ENCODE assay signal across 1 cellular context in the genomic region with DNA sequence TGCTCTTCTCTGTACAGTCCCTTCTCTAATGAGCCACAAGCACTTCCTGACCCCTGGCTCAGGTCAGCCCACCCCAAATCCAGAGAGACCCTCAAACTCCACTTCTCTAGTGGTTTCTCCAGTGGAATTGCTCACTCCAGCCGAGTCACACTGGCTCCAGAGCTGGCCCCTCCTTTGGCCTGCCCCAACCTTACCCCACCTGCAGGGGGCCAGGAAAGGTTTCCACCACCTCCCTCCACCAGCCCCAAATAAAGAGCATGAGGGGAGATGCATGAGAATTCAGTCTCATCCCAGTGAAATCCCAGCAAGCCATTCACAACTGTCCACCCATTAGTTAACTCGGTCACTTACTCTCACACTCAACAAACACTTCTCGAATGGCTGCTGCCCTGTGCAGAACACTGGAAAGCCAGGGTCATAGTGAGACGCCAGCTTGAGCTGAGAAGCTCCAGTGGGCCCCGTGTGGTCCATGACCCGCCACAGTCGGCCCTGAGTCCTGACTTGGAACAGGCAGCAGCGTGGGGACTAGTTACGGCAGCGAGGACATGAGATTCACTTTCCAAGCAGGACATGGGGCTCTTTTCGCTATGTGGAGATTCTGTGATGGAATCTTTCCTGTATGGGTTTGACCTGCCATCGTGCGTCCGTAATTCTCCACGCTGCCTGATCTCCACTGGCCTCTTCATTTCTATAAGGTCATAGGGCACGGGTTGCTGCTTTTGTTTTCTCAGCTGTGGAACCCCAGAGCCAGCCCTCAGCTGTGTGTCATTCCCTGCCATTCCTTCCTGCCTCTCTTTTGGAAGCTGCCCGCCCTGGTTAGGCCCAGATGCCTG.
TF ChIP-seq lines count a peak whose summit lies in the region.

No MANE protein-coding gene starts in this region.

TF ChIP-seq in SK-N-SH treated with all-trans-retinoic acid at 6 μM for 48 hours, 23 proteins besides CTCF, POLR2A, EP300 and RAD21 (continued from another document):
- TF ChIP-seq, protein P1, sequence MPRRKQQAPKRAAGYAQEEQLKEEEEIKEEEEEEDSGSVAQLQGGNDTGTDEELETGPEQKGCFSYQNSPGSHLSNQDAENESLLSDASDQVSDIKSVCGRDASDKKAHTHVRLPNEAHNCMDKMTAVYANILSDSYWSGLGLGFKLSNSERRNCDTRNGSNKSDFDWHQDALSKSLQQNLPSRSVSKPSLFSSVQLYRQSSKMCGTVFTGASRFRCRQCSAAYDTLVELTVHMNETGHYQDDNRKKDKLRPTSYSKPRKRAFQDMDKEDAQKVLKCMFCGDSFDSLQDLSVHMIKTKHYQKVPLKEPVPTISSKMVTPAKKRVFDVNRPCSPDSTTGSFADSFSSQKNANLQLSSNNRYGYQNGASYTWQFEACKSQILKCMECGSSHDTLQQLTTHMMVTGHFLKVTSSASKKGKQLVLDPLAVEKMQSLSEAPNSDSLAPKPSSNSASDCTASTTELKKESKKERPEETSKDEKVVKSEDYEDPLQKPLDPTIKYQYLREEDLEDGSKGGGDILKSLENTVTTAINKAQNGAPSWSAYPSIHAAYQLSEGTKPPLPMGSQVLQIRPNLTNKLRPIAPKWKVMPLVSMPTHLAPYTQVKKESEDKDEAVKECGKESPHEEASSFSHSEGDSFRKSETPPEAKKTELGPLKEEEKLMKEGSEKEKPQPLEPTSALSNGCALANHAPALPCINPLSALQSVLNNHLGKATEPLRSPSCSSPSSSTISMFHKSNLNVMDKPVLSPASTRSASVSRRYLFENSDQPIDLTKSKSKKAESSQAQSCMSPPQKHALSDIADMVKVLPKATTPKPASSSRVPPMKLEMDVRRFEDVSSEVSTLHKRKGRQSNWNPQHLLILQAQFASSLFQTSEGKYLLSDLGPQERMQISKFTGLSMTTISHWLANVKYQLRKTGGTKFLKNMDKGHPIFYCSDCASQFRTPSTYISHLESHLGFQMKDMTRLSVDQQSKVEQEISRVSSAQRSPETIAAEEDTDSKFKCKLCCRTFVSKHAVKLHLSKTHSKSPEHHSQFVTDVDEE (CRISPR knock-in tag; IDR thresholded peaks at IDR 0.05), result no peak
- no peak for TF ChIP-seq GLIS3 (CRISPR knock-in tag; IDR thresholded peaks at IDR 0.05)
